ENCODE assay signal across 8 cellular contexts in genomic region chr16:83808573-83809014, GRCh38. TPM values are rescaled to one million over a fixed set of nuclear protein-coding genes. Genes with fewer than 3 reads are reported as not detected.
A peak's percentile ranks its signal among the peaks of the same experiment; 100 is the strongest.
DNase-seq lines count a peak whose midpoint lies in the region; ATAC-seq, FAIRE-seq and TF ChIP-seq lines count a peak whose summit lies in the region.

No MANE protein-coding gene starts in this region.

- no peaks in the 10 kb centered on the region for H3K27me3 ChIP-seq in right cardiac atrium (ENCODE audit: control insufficient read depth, insufficient read depth)
- no peaks in the 10 kb centered on the region for H3K27me3 ChIP-seq in small intestine (ENCODE audit: control insufficient read depth in 2 of 2, insufficient read depth in 2 of 2, low read length in 2 of 2)

- intact Hi-C loops in right cardiac atrium (cut with DNase I) (no loop called here), posterior cingulate gyrus (cut with DNase I) (loop anchor here (5.0 kb wide), 2 partner anchors 66 to 89 kb away; partner anchors contain the start of gene MLYCD)

- no peaks in the 10 kb centered on the region for H3K36me3 ChIP-seq in small intestine (ENCODE audit: control insufficient read depth in 2 of 2, insufficient read depth in 2 of 2, low read length in 2 of 2)

- H3K4me1 Mint-ChIP-seq in HFFc6 (ENCODE audit: low read depth) (peaks cover 34% of the 10 kb centered on the region), WTC11 (peaks cover 34% of the 10 kb centered on the region)

- H3K27ac Mint-ChIP-seq in HFFc6 (peak overlapping the region; percentile 86), WTC11 (peak overlapping the region; percentile 93)

- H3K4me3 Mint-ChIP-seq in HFFc6, result peak overlapping the region; percentile 97
- peak overlapping the region; percentile 95 for H3K4me3 Mint-ChIP-seq in WTC11

- H3K9me3 ChIP-seq in right cardiac atrium (ENCODE audit: control insufficient read depth, low read length) (no peaks in the 10 kb centered on the region), small intestine (ENCODE audit: control insufficient read depth, low read depth) (no peaks in the 10 kb centered on the region)

- ATAC-seq in WTC11, result no peak
- ATAC-seq in right cardiac atrium, result no peak

- H3K27ac ChIP-seq in right cardiac atrium (ENCODE audit: low read length), result no peak overlapping the region
- H3K27ac ChIP-seq in small intestine (ENCODE audit: low read depth in 1 of 2, low read length in 1 of 2), result peak overlapping the region; percentile 58 to 89

- DNase-seq in HFFc6, result no peak
- DNase-seq in WTC11 (ENCODE audit: low spot score), result no peak
- DNase-seq in right cardiac atrium, result no peak
- peak; percentile 17 for DNase-seq in small intestine
- no peak for DNase-seq in nucleus accumbens (lab: John Stamatoyannopoulos, UW)
- DNase-seq in NCI-H510A treated with DMSO at 0.1 percent for 48 hours (lab: John Stamatoyannopoulos, UW), result no peak
- no peak for DNase-seq in GM12891 (ENCODE audit: insufficient read length, low spot score)
- no peak for DNase-seq in posterior cingulate gyrus

- peaks cover 6% of the 10 kb centered on the region for H3K27me3 Mint-ChIP-seq in HFFc6 (ENCODE audit: insufficient read depth)
- H3K27me3 Mint-ChIP-seq in WTC11 (ENCODE audit: low read depth), result 0 out of 2 replicates have a peak, but pooled peaks cover 2% of the 10 kb centered on the region

- H3K36me3 Mint-ChIP-seq in HFFc6 (ENCODE audit: low read depth) (peaks cover 42% of the 10 kb centered on the region), WTC11 (peaks cover 45% of the 10 kb centered on the region)

- peak overlapping the region; percentile 78 for H3K4me3 ChIP-seq in right cardiac atrium (ENCODE audit: low read length)
- H3K4me3 ChIP-seq in small intestine (ENCODE audit: low read depth in 1 of 2, low read length in 2 of 2), result peak overlapping the region; percentile 85 to 96

- no peak for TF ChIP-seq POLR2A in GM12891 (IDR thresholded peaks at IDR 0.05; ENCODE audit: low read depth, low read length)

- CTCF ChIA-PET in WTC11 (lab: Charles Lee), result no interaction called here

- FAIRE-seq in small intestine (lab: Jason Lieb, UNC), result no peak
- no peak for FAIRE-seq in GM12891 (lab: Jason Lieb, UNC)

- TF ChIP-seq CTCF in HFFc6 (IDR thresholded peaks at IDR 0.05) (no peak), WTC11 (IDR thresholded peaks at IDR 0.05) (no peak)

- 18% methylated on average over 11 of the region's 11 CpGs for WGBS in right cardiac atrium
- WGBS in small intestine, 3 donors, result 7 to 14% (median 12%) methylated on average over 11 of the region's 11 CpGs

- POLR2A ChIA-PET in WTC11 (lab: Charles Lee), result no interaction called here

- H3K9me3 Mint-ChIP-seq in HFFc6 (no peaks in the 10 kb centered on the region; the same call in 1 of the 2 replicates), WTC11 (no peaks in the 10 kb centered on the region)

- H3K4me1 ChIP-seq in right cardiac atrium (ENCODE audit: control insufficient read depth, insufficient read depth, low read length), result peaks cover 5% of the 10 kb centered on the region
- H3K4me1 ChIP-seq in small intestine (ENCODE audit: control insufficient read depth in 2 of 2, insufficient read depth in 1 of 2, low read depth in 1 of 2, low read length in 1 of 2), result peaks cover 2 to 5% of the 10 kb centered on the region in 2 donors

TF ChIP-seq in WTC11, 78 proteins besides CTCF, POLR2A, EP300 and RAD21:
- TF ChIP-seq ZNF121 (CRISPR knock-in tag; IDR thresholded peaks at IDR 0.05) (no peak), ZNF219 (CRISPR knock-in tag; IDR thresholded peaks at IDR 0.05; ENCODE audit: borderline replicate concordance) (no peak), CDX4 (CRISPR knock-in tag; IDR thresholded peaks at IDR 0.05; ENCODE audit: borderline replicate concordance) (no peak), E2F4 (CRISPR knock-in tag; IDR thresholded peaks at IDR 0.05; ENCODE audit: borderline replicate concordance, low read depth) (no peak), ZBTB21 (CRISPR knock-in tag; IDR thresholded peaks at IDR 0.05; ENCODE audit: borderline replicate concordance) (no peak), GABPB1 (CRISPR knock-in tag; IDR thresholded peaks at IDR 0.05) (no peak), NFE2L1 (CRISPR knock-in tag; IDR thresholded peaks at IDR 0.05) (no peak), RELA (CRISPR knock-in tag; IDR thresholded peaks at IDR 0.05; ENCODE audit: borderline replicate concordance) (no peak)

TF ChIP-seq in GM12891, 5 proteins besides CTCF, POLR2A, EP300 and RAD21:
- no peak for TF ChIP-seq SPI1 (IDR thresholded peaks at IDR 0.05; ENCODE audit: low read depth, low read length)

RNA-seq across cellular contexts. Expression of gene HSBP1, which starts 0.8 kb away (rescaled TPM):
- total RNA-seq in HFFc6 (2021; fragmentation: NEBNext Ultra II Directional; extraction: Animal tissue kit (Norgen Biotek cat#: 25700)), result 100 to 1,000 TPM; 138 to 174 (median 161) TPM
- total RNA-seq in WTC11 (2021), result 197 to 237 TPM (median 229 TPM) in 3 replicates
- 100 to 1,000 TPM; 133 to 173 (median 155) TPM for total RNA-seq in right cardiac atrium
- polyA plus RNA-seq in right cardiac atrium, result 102 TPM
- 10 to 100 TPM; 30.5 to 54.0 (median 34.9) TPM for polyA plus RNA-seq in small intestine
- polyA plus RNA-seq in GM12891 (2012; ENCODE audit: low read depth, missing spikeins), result 65.2 TPM
